Comparison of ENCODE assay signal across 32 cellular contexts in genomic region chr6:142562865-142563264, GRCh38.
"Had no signal": no experiment of that assay in that cellular context is flagged by ENCODE, and none has a peak within 500 bp of the region (broad histone marks: within the 10 kb centered on the region; RNA-seq: fewer than 3 reads in every experiment).

No MANE protein-coding gene starts in this region.

- DNase-seq: activated B cell treated with CpG ODN at 0.5 μM for 24 hours; activated CD4-positive, alpha-beta T cell treated with anti-CD3 and anti-CD28 coated beads for 48 hours; activated CD4-positive, alpha-beta T cell treated with anti-CD3 and anti-CD28 coated beads, Interleukin-2, amount 50 U/mL, for 1 hour; activated CD4-positive, alpha-beta T cell treated with anti-CD3 and anti-CD28 coated beads, Interleukin-2, amount 50 U/mL, for 48 hours; activated CD8-positive, alpha-beta memory T cell treated with anti-CD3 and anti-CD28 coated beads for 24 hours; activated CD8-positive, alpha-beta T cell treated with anti-CD3 and anti-CD28 coated beads for 36 hours; activated gamma-delta T cell; activated naive CD4-positive, alpha-beta T cell treated with anti-CD3 and anti-CD28 coated beads, Interleukin-2, amount 50 U/mL, for 16 hours; activated naive CD4-positive, alpha-beta T cell treated with Interleukin-2 at 50 U/mL for 16 hours; activated naive CD8-positive, alpha-beta T cell treated with anti-CD3 and anti-CD28 coated beads for 36 hours; activated naive CD8-positive, alpha-beta T cell treated with anti-CD3 and anti-CD28 coated beads, Interleukin-2, amount 50 U/mL, for 24 hours; activated T-cell treated with anti-CD3 and anti-CD28 coated beads, Interleukin-2, amount 50 U/mL, for 72 hours; adrenal gland; amygdala; aorta; body of pancreas; caudate nucleus; cortex of kidney; dermis blood vessel endothelial cell; effector CD4-positive, alpha-beta T cell; effector memory CD8-positive, alpha-beta T cell; erythroblast; foreskin keratinocyte; gastrocnemius medialis; heart right ventricle; T-helper 2 cell; WERI-Rb-1 had no signal

- H3K27me3 ChIP-seq: adrenal gland, body of pancreas, esophagus muscularis mucosa, foreskin keratinocyte, gastrocnemius medialis, heart right ventricle, hepatocyte had no signal

- H3K4me3 ChIP-seq: adrenal gland, body of pancreas, esophagus muscularis mucosa, gastrocnemius medialis, heart right ventricle, hepatocyte had no signal

- H3K4me1 Mint-ChIP-seq: activated B cell treated with CpG ODN at 0.5 μM for 24 hours had no signal

- ATAC-seq: activated CD4-positive, CD25-positive, alpha-beta regulatory T cell treated with anti-CD3 and anti-CD28 coated beads, Interleukin-2, amount 50 U/mL, for 24 hours; activated CD8-positive, alpha-beta T cell treated with anti-CD3 and anti-CD28 coated beads for 36 hours; activated naive CD8-positive, alpha-beta T cell treated with anti-CD3 and anti-CD28 coated beads, Interleukin-2, amount 50 U/mL, for 24 hours; activated T-cell treated with anti-CD3 and anti-CD28 coated beads, Interleukin-2, amount 50 U/mL, for 72 hours; body of pancreas; effector memory CD8-positive, alpha-beta T cell; foreskin keratinocyte; gastrocnemius medialis; heart right ventricle had no signal

- H3K27me3 Mint-ChIP-seq: activated CD8-positive, alpha-beta T cell treated with anti-CD3 and anti-CD28 coated beads for 36 hours; activated naive CD8-positive, alpha-beta T cell treated with anti-CD3 and anti-CD28 coated beads for 36 hours; activated naive CD8-positive, alpha-beta T cell treated with anti-CD3 and anti-CD28 coated beads, Interleukin-2, amount 50 U/mL, for 24 hours had no signal

- FAIRE-seq: colon, TTC549 had no signal

- H3K4me2 ChIP-seq: hepatocyte had no signal

- H3K79me2 ChIP-seq: hepatocyte had no signal

- H3K27ac ChIP-seq: adrenal gland, body of pancreas, esophagus muscularis mucosa, foreskin keratinocyte, gastrocnemius medialis, heart right ventricle, hepatocyte, WERI-Rb-1 had no signal

- H2AFZ ChIP-seq: hepatocyte had no signal

- H3K9me3 ChIP-seq: adrenal gland, body of pancreas, esophagus muscularis mucosa, gastrocnemius medialis, heart right ventricle had no signal

- H3K27ac Mint-ChIP-seq: activated B cell treated with CpG ODN at 0.5 μM for 24 hours; activated CD8-positive, alpha-beta T cell treated with anti-CD3 and anti-CD28 coated beads for 36 hours; activated naive CD8-positive, alpha-beta T cell treated with anti-CD3 and anti-CD28 coated beads, Interleukin-2, amount 50 U/mL, for 24 hours; activated T-cell treated with anti-CD3 and anti-CD28 coated beads, Interleukin-2, amount 50 U/mL, for 72 hours; effector memory CD8-positive, alpha-beta T cell had no signal

- H3K9me3 Mint-ChIP-seq: activated naive CD8-positive, alpha-beta T cell treated with anti-CD3 and anti-CD28 coated beads, Interleukin-2, amount 50 U/mL, for 24 hours; effector memory CD8-positive, alpha-beta T cell had no signal

- H3K4me3 Mint-ChIP-seq: activated B cell treated with CpG ODN at 0.5 μM for 24 hours; activated CD8-positive, alpha-beta T cell treated with anti-CD3 and anti-CD28 coated beads for 36 hours; activated naive CD8-positive, alpha-beta T cell treated with anti-CD3 and anti-CD28 coated beads for 36 hours; activated naive CD8-positive, alpha-beta T cell treated with anti-CD3 and anti-CD28 coated beads, Interleukin-2, amount 50 U/mL, for 24 hours; activated T-cell treated with anti-CD3 and anti-CD28 coated beads, Interleukin-2, amount 50 U/mL, for 72 hours; effector memory CD8-positive, alpha-beta T cell had no signal

- H3K4me1 ChIP-seq: adrenal gland, body of pancreas, foreskin keratinocyte, gastrocnemius medialis had no signal

- H3K36me3 ChIP-seq: adrenal gland, esophagus muscularis mucosa, gastrocnemius medialis, heart right ventricle, WERI-Rb-1 had no signal
